ENCODE assay signal across 8 cellular contexts in genomic region chr1:6579374-6580118, GRCh38. TPM values are rescaled to one million over a fixed set of nuclear protein-coding genes. Genes with fewer than 3 reads are reported as not detected.
DNase-seq lines count a peak whose midpoint lies in the region; TF ChIP-seq lines count a peak whose summit lies in the region.

Gene ZBTB48 (plus strand): TSS chr1:6579994. CDS start chr1:6580610, 616 bp downstream.

- DNase-seq in CMK (ENCODE audit: low read depth) (peak; percentile 97), GM20000 (ENCODE audit: low spot score) (peak; percentile 100), HT-29 (ENCODE audit: low spot score) (peak; percentile 99), NOMO-1 (lab: John Stamatoyannopoulos, UW; ENCODE audit: unreplicated experiment in 2 of 2) (peak; percentile 95 to 97), lung microvascular endothelial cell (ENCODE audit: low read depth in 2 of 2) (peak; percentile 97 to 98)
- DNase-seq in effector CD8-positive, alpha-beta T cell (lab: John Stamatoyannopoulos, UW), result peak; percentile 96
- DNase-seq in stimulated activated CD4-positive, alpha-beta T cell treated with anti-CD3 and anti-CD28 coated beads, TNF-alpha, amount 100 ng/mL, for 48 hours (ENCODE audit: low read depth in 3 of 3), result peak; percentile 93 to 96 (median 95)

- no peak for TF ChIP-seq CTCF in GM20000 (IDR thresholded peaks at IDR 0.05; ENCODE audit: extremely low read depth, missing control alignments)

- POLR2A ChIA-PET in activated CD8-positive, alpha-beta memory T cell treated with anti-CD3 and anti-CD28 coated beads for 36 hours (lab: Charles Lee), result interaction anchor here (0.5 to 2.6 kb wide), 6 partner anchors 12 to 1505 kb away, joined by 3 to 15 read pairs (median 4); partner anchors contain the start of genes CAMTA1 and KLHL21

- CTCF ChIA-PET in activated CD8-positive, alpha-beta memory T cell treated with anti-CD3 and anti-CD28 coated beads for 36 hours (lab: Charles Lee), result interaction anchor here (0.8 to 1.2 kb wide), 2 partner anchors 23 to 373 kb away, joined by 3 to 4 read pairs; partner anchors contain the start of genes KLHL21 and RNF207

RNA-seq across cellular contexts. Expression of gene ZBTB48, which starts in this region (rescaled TPM):
- 28.5 and 37.2 TPM in 2 replicates for total RNA-seq in HT-29 (2014; rRNA removed; shearing (Covaris generic))
- 10 to 100 TPM; 28.5 to 33.5 TPM for total RNA-seq in activated CD8-positive, alpha-beta memory T cell treated with anti-CD3 and anti-CD28 coated beads for 36 hours
- 7.4 and 10.7 TPM in 2 replicates for total RNA-seq in lung microvascular endothelial cell

Comparison
In these comparisons a context has a peak if more than half of its experiments do, and no peak if none do; other contexts are left out.
1. Peak in every context shown above with its lines: DNase-seq.